In the genomic region with DNA sequence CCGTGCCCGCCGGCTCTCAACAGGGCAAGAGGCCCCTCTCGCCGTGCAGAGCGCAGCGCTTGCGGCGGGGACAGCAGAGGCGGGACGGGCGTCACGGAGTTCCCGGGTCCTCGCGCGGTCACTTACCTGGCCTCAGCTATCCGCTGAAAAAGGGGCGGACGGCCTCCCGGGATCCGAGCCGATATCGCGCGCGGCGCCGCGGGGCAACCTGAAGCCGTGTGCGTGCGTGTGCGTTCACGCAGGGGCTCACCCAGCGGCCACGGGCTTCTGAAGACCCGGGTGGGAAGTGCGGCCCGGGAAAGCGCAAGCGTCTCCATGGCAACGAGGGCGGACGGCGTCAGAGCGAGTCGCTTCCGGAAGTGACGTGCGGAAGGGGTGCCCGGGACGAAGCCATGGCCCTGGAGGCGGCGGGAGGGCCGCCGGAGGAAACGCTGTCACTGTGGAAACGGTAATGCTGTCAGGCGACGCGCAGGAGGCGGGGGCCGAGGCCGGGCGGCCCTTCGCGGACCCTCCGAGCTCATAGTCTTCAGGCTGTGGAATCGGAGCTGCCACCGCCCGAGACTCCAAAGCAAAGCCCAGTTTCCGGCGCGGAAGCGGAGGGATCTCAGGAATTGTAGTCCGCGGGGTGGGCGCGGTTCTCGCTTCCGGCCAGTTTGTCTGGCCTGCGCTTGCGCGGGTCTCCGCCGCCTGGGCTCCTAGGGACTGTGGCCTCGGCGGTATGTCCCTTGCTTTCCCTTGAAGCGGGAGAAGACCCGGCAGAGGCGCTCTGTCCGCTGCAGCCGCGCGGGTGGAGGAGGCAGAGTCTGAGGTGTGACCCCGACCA, we compare ENCODE assay signal across 8 cellular contexts. TPM values are rescaled to one million over a fixed set of nuclear protein-coding genes. Genes with fewer than 3 reads are reported as not detected.
DNase-seq lines count a peak whose midpoint lies in the region; ATAC-seq, FAIRE-seq and TF ChIP-seq lines count a peak whose summit lies in the region.

A gene (plus strand): TSS at position 365 of the 823 bp plus-strand sequence. CDS start 28 bp downstream, at position 393.

- H3K4me2 ChIP-seq in parathyroid adenoma (ENCODE audit: low read length) = peak within 1 kb of the TSS; percentile 84

- peak; percentile 91 for FAIRE-seq in GM12892 (lab: Jason Lieb, UNC)

- H3K4me3 ChIP-seq in adipocyte (ENCODE audit: low read length) (peak within 1 kb of the TSS; percentile 100), parathyroid adenoma (ENCODE audit: low read depth, low read length) (peak within 1 kb of the TSS; percentile 98), tibial artery (peak within 1 kb of the TSS; percentile 59 to 83)

- H3K36me3 ChIP-seq in adipocyte (ENCODE audit: control insufficient read depth, insufficient read depth, low read length, severe bottlenecking) (peaks cover 5% of the 10 kb centered on the region), parathyroid adenoma (ENCODE audit: control insufficient read depth, insufficient read depth, low read length) (no peaks in the 10 kb centered on the region), tibial artery (peaks cover 0 to 30% (median 11%) of the 10 kb centered on the region in 3 donors)

- H3K4me1 ChIP-seq in adipocyte (ENCODE audit: control insufficient read depth, insufficient read depth, low read length) (peaks cover 16% of the 10 kb centered on the region), parathyroid adenoma (peaks cover 6% of the 10 kb centered on the region), tibial artery (peaks cover 4 to 33% (median 23%) of the 10 kb centered on the region in 4 donors)

- H3K9me3 Mint-ChIP-seq in T-cell = no peaks in the 10 kb centered on the region

- H3K27me3 ChIP-seq in adipocyte (replicated peaks; ENCODE audit: control insufficient read depth, insufficient read depth, low read length) (no peaks in the 10 kb centered on the region), parathyroid adenoma (ENCODE audit: control insufficient read depth, insufficient read depth, low read length) (no peaks in the 10 kb centered on the region), tibial artery (no peaks in the 10 kb centered on the region)

- H3K9me3 ChIP-seq in adipocyte (ENCODE audit: control insufficient read depth, low read length) = no peaks in the 10 kb centered on the region
- H3K9me3 ChIP-seq in parathyroid adenoma (ENCODE audit: control insufficient read depth, low read length) = no peaks in the 10 kb centered on the region
- H3K9me3 ChIP-seq in tibial artery = no peaks in the 10 kb centered on the region

- peaks cover 5 to 11% of the 10 kb centered on the region in 2 donors for H3K27me3 Mint-ChIP-seq in T-cell

- POLR2A ChIA-PET in T-cell (lab: Charles Lee) = no interaction called here

- TF ChIP-seq CTCF in parathyroid adenoma (IDR thresholded peaks at IDR 0.05) (no peak), tibial artery (IDR thresholded peaks at IDR 0.05) (no peak)

- peaks cover 19% of the 10 kb centered on the region for H3K79me2 ChIP-seq in parathyroid adenoma

- peak within 1 kb of the TSS; percentile 96 for H3K9ac ChIP-seq in adipocyte (ENCODE audit: low read length)
- peak within 1 kb of the TSS; percentile 89 for H3K9ac ChIP-seq in parathyroid adenoma

- DNase-seq in GM12892 (ENCODE audit: insufficient read length) (peak; percentile 100), NCI-H146 treated with DMSO at 0.1 percent for 48 hours (lab: John Stamatoyannopoulos, UW; ENCODE audit: unreplicated experiment) (peak; percentile 81), T-cell (peak; percentile 81 to 97 (median 93)), adipocyte (ENCODE audit: low read depth) (peak; percentile 99), cardiac septum (ENCODE audit: low spot score) (peak; percentile 97), tibial artery (peak; percentile 89 to 96)

- H3K4me1 Mint-ChIP-seq in T-cell = peaks cover 30 to 41% (median 35%) of the 10 kb centered on the region in 3 donors

- H2AFZ ChIP-seq in parathyroid adenoma = peak within 1 kb of the TSS; percentile 98

- intact Hi-C loops in cardiac septum (cut with DNase I) (loop anchor here (1.0 kb wide), 1 partner anchor 39 kb away; no protein-coding TSS in a partner anchor), tibial artery (cut with DNase I; ENCODE audit: low total_unique reads) (no loop called here)

- peak; percentile 78; the same call in 1 of the 2 replicates for TF ChIP-seq POLR2A in GM12892 (IDR thresholded peaks at IDR 0.05; ENCODE audit: low read depth, low read length)

- ATAC-seq in HG02870 (IDR thresholded peaks at IDR 0.05; ENCODE audit: unreplicated experiment) (peak; percentile 95), T-cell (replicated peaks in 1 of 4) (peak; percentile 92 to 95 (median 94))

- peaks cover 12% of the 10 kb centered on the region for H3K36me3 Mint-ChIP-seq in T-cell

- peak within 1 kb of the TSS; percentile 95 for H3K27ac ChIP-seq in parathyroid adenoma
- H3K27ac ChIP-seq in tibial artery = peak within 1 kb of the TSS; percentile 86 to 94

- H3K4me3 Mint-ChIP-seq in T-cell = peak within 1 kb of the TSS; percentile 83 to 87 (median 84)

- peak within 1 kb of the TSS; percentile 61 for H3K27ac Mint-ChIP-seq in T-cell

- CTCF ChIA-PET in T-cell (lab: Charles Lee) = interaction anchor here in 1 of 2 donors (1.3 kb wide), 1 partner anchor 10 kb away, joined by 4 read pairs; no protein-coding TSS in a partner anchor

RNA-seq across cellular contexts. Expression of the gene that starts here (rescaled TPM):
- 6.7 TPM for polyA plus RNA-seq in GM12892 (2012; ENCODE audit: missing spikeins)
- total RNA-seq in T-cell = 10 to 100 TPM; 17.1 to 22.2 (median 21.1) TPM
- total RNA-seq in cardiac septum = 12.8 TPM

Comparison
In these comparisons a context has a peak if more than half of its experiments do, and no peak if none do; other contexts are left out.
1. Peak in every context shown above with its lines: DNase-seq, ATAC-seq, H3K4me3 ChIP-seq and H3K27ac ChIP-seq.